In the genomic region with DNA sequence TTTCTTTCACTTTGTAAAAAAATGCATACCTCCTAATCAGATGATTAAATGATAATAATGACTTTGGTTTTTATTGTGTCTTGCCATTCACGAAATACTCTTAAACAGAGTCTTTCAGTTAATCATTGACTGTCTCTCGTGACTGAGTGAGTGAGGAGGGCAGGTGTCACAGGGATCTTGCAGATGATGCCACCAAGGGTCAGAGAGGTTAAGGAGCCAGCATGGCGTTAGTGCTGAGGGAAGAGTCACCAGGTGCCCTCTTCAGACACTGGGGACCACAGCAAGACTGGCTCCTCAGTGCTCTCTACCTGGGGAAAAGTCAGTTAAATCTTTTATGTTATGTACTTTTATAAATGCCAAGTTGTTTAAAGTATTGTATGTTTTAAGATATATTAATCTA, we compare ENCODE assay signal across 36 cellular contexts. TPM values are rescaled to one million over a fixed set of nuclear protein-coding genes. Genes with fewer than 3 reads are reported as not detected.
"Had no signal": no experiment of that assay in that cellular context is flagged by ENCODE, and none has a peak within 500 bp of the region (broad histone marks: within the 10 kb centered on the region; RNA-seq: fewer than 3 reads in every experiment).

No MANE protein-coding gene starts in this region.

- ATAC-seq: activated naive CD8-positive, alpha-beta T cell treated with anti-CD3 and anti-CD28 coated beads, Interleukin-2, amount 50 U/mL, for 24 hours; activated T-cell treated with anti-CD3 and anti-CD28 coated beads, Interleukin-2, amount 50 U/mL, for 4 hours; PC-3 had no signal

- H3K27me3 ChIP-seq: Peyer's patch, SJSA1 had no signal

- H3K9me3 ChIP-seq: Peyer's patch, SJSA1, SK-N-SH had no signal

- DNase-seq: activated CD4-positive, alpha-beta memory T cell treated with anti-CD3 and anti-CD28 coated beads for 36 hours; activated CD4-positive, alpha-beta T cell treated with anti-CD3 and anti-CD28 coated beads, Interleukin-2, amount 10 ng/mL, durations not matched to agents 24 days and 14 days; activated CD4-positive, CD25-positive, alpha-beta regulatory T cell; activated CD8-positive, alpha-beta memory T cell treated with anti-CD3 and anti-CD28 coated beads, Interleukin-2, amount 50 U/mL, for 4 hours; activated gamma-delta T cell treated with Interleukin-2 at 50 U/mL for 16 hours; activated naive CD4-positive, alpha-beta T cell treated with anti-CD3 and anti-CD28 coated beads, Interleukin-2, amount 10 ng/mL, durations not matched to agents 7 days and 5 days; activated naive CD8-positive, alpha-beta T cell treated with anti-CD3 and anti-CD28 coated beads, Interleukin-2, amount 50 U/mL, for 24 hours; activated T-cell treated with anti-CD3 and anti-CD28 coated beads for 4 hours; activated T-cell treated with anti-CD3 and anti-CD28 coated beads, Interleukin-2, amount 50 U/mL, for 4 hours; anterior cingulate cortex; caudate nucleus; cerebellar nuclear complex; Karpas-422; KBM-7; NCI-H1105; NCI-H1417 treated with DMSO at 0.1 percent for 48 hours; NCI-H187 treated with DMSO at 0.1 percent for 48 hours; NCI-H2081; NCI-H345; NCI-H524 treated with DMSO at 0.1 percent for 48 hours; NCI-H748 treated with DMSO at 0.1 percent for 48 hours; NK-92 treated with Interleukin-12 subunit alpha and Interleukin-12 subunit beta, amount 100 ng/mL, for 24 hours; PC-3; RPMI8226; SHP77 treated with DMSO at 0.1 percent for 48 hours; SK-N-SH; T-helper 2 cell; T-helper 9 cell; WERI-Rb-1 had no signal

- H3K4me1 ChIP-seq: Peyer's patch, SJSA1 had no signal

- H3K4me3 Mint-ChIP-seq: activated CD4-positive, alpha-beta memory T cell treated with anti-CD3 and anti-CD28 coated beads for 36 hours; activated CD4-positive, alpha-beta T cell treated with anti-CD3 and anti-CD28 coated beads, Interleukin-2, amount 10 ng/mL, durations not matched to agents 24 days and 14 days; activated naive CD4-positive, alpha-beta T cell treated with anti-CD3 and anti-CD28 coated beads, Interleukin-2, amount 10 ng/mL, durations not matched to agents 7 days and 5 days; activated naive CD8-positive, alpha-beta T cell; activated naive CD8-positive, alpha-beta T cell treated with anti-CD3 and anti-CD28 coated beads, Interleukin-2, amount 50 U/mL, for 24 hours; activated T-cell treated with anti-CD3 and anti-CD28 coated beads, Interleukin-2, amount 50 U/mL, for 4 hours; activated T-helper 1 cell treated with anti-CD3 and anti-CD28 coated beads, Interleukin-12 subunit alpha, Interleukin-12 subunit beta, Interleukin-2, Interleukin-4 antibody, amounts not matched to agents 30 ng/mL and 10 ng/mL and 1 ng/mL, durations not matched to agents 14 hours and 24 hours and 36 hours; brain had no signal

- H3K9me3 Mint-ChIP-seq: activated CD4-positive, alpha-beta memory T cell treated with anti-CD3 and anti-CD28 coated beads for 36 hours; activated CD4-positive, alpha-beta T cell treated with anti-CD3 and anti-CD28 coated beads, Interleukin-2, amount 10 ng/mL, durations not matched to agents 24 days and 14 days; activated naive CD4-positive, alpha-beta T cell treated with anti-CD3 and anti-CD28 coated beads, Interleukin-2, amount 10 ng/mL, durations not matched to agents 7 days and 5 days; activated naive CD8-positive, alpha-beta T cell treated with anti-CD3 and anti-CD28 coated beads, Interleukin-2, amount 50 U/mL, for 24 hours; activated T-cell treated with anti-CD3 and anti-CD28 coated beads, Interleukin-2, amount 50 U/mL, for 4 hours; activated T-helper 1 cell treated with anti-CD3 and anti-CD28 coated beads, Interleukin-12 subunit alpha, Interleukin-12 subunit beta, Interleukin-2, Interleukin-4 antibody, amounts not matched to agents 30 ng/mL and 10 ng/mL and 1 ng/mL, durations not matched to agents 14 hours and 24 hours and 36 hours; brain had no signal

- H3K4me3 ChIP-seq: Peyer's patch, SJSA1 had no signal

- H3K27ac ChIP-seq: Peyer's patch, SJSA1, WERI-Rb-1 had no signal

- H3K4me2 ChIP-seq: SK-N-SH had no signal

- H3K9me2 ChIP-seq: SK-N-SH had no signal

- H3K27me3 Mint-ChIP-seq: activated CD4-positive, alpha-beta memory T cell treated with anti-CD3 and anti-CD28 coated beads for 36 hours; activated CD4-positive, alpha-beta T cell treated with anti-CD3 and anti-CD28 coated beads, Interleukin-2, amount 10 ng/mL, durations not matched to agents 24 days and 14 days; activated naive CD4-positive, alpha-beta T cell treated with anti-CD3 and anti-CD28 coated beads, Interleukin-2, amount 10 ng/mL, durations not matched to agents 7 days and 5 days; activated naive CD8-positive, alpha-beta T cell; activated naive CD8-positive, alpha-beta T cell treated with anti-CD3 and anti-CD28 coated beads, Interleukin-2, amount 50 U/mL, for 24 hours; brain had no signal

- H3K27ac Mint-ChIP-seq: activated CD4-positive, alpha-beta memory T cell treated with anti-CD3 and anti-CD28 coated beads for 36 hours; activated CD4-positive, alpha-beta T cell treated with anti-CD3 and anti-CD28 coated beads, Interleukin-2, amount 10 ng/mL, durations not matched to agents 24 days and 14 days; activated naive CD4-positive, alpha-beta T cell treated with anti-CD3 and anti-CD28 coated beads, Interleukin-2, amount 10 ng/mL, durations not matched to agents 7 days and 5 days; activated naive CD8-positive, alpha-beta T cell; activated naive CD8-positive, alpha-beta T cell treated with anti-CD3 and anti-CD28 coated beads, Interleukin-2, amount 50 U/mL, for 24 hours; activated T-helper 1 cell treated with anti-CD3 and anti-CD28 coated beads, Interleukin-12 subunit alpha, Interleukin-12 subunit beta, Interleukin-2, Interleukin-4 antibody, amounts not matched to agents 30 ng/mL and 10 ng/mL and 1 ng/mL, durations not matched to agents 14 hours and 24 hours and 36 hours had no signal

- H3K4me1 Mint-ChIP-seq: activated CD4-positive, alpha-beta T cell treated with anti-CD3 and anti-CD28 coated beads, Interleukin-2, amount 10 ng/mL, durations not matched to agents 24 days and 14 days; activated naive CD8-positive, alpha-beta T cell treated with anti-CD3 and anti-CD28 coated beads, Interleukin-2, amount 50 U/mL, for 24 hours had no signal

RNA-seq across cellular contexts. Expression of a gene that starts 42.9 kb away (rescaled TPM):
- total RNA-seq: activated CD4-positive, alpha-beta memory T cell treated with anti-CD3 and anti-CD28 coated beads for 36 hours; activated CD4-positive, alpha-beta T cell treated with anti-CD3 and anti-CD28 coated beads, Interleukin-2, amount 10 ng/mL, durations not matched to agents 24 days and 14 days; activated T-cell treated with anti-CD3 and anti-CD28 coated beads, Interleukin-2, amount 50 U/mL, for 4 hours; activated T-helper 1 cell treated with anti-CD3 and anti-CD28 coated beads, Interleukin-12 subunit alpha, Interleukin-12 subunit beta, Interleukin-2, Interleukin-4 antibody, amounts not matched to agents 30 ng/mL and 10 ng/mL and 1 ng/mL, durations not matched to agents 14 hours and 24 hours and 36 hours; bronchial epithelial cell; MCF 10A; PC-3; Peyer's patch; SJSA1 had no signal
- polyA plus RNA-seq: SK-N-SH had no signal
